In the genomic region with DNA sequence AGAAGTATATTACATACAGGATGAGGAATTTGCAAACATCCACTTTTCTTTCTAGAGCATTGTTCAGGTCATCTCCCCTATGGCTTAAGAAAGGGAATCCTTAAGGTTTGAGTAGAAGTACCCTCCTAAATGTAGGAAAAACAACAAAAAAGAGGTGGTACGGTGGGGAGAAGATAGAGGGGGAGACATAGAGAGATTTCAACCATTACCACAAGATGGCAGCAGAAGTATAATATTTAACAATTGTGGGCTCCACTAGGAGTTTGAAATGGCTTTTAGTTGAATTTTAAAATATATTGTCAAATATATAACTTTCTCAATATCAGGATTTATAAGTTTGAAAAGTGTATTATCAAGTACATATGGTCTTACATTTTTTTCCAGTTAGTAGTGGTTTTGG, we compare ENCODE assay signal across 8 cellular contexts.
DNase-seq lines count a peak whose midpoint lies in the region; ATAC-seq and TF ChIP-seq lines count a peak whose summit lies in the region.

No MANE protein-coding gene starts in this region.

- no peak overlapping the region for H3K4me3 Mint-ChIP-seq in activated T-cell treated with anti-CD3 and anti-CD28 coated beads, Interleukin-2, amount 50 U/mL, for 72 hours

- H3K27ac ChIP-seq in esophagus squamous epithelium (no peak overlapping the region), psoas muscle (no peak overlapping the region)

- no peak for TF ChIP-seq POLR2A in esophagus squamous epithelium (IDR thresholded peaks at IDR 0.05)

- DNase-seq in AG09309 (ENCODE audit: low read depth) (no peak), NCI-H460 (ENCODE audit: extremely low read depth, low read depth) (peak; percentile 31), esophagus squamous epithelium (lab: John Stamatoyannopoulos, UW) (no peak), psoas muscle (no peak), hepatic stellate cell (ENCODE audit: low spot score) (no peak)
- no peak for DNase-seq in activated T-cell treated with anti-CD3 and anti-CD28 coated beads, Interleukin-2, amount 50 U/mL, for 72 hours

- H3K36me3 Mint-ChIP-seq in activated T-cell treated with anti-CD3 and anti-CD28 coated beads, Interleukin-2, amount 50 U/mL, for 72 hours (ENCODE audit: insufficient read depth in 2 of 2) = no peaks in the 10 kb centered on the region

- H3K36me3 ChIP-seq in esophagus squamous epithelium (no peaks in the 10 kb centered on the region), psoas muscle (ENCODE audit: insufficient read depth in 1 of 2, low read depth in 1 of 2) (no peaks in the 10 kb centered on the region)

- peaks cover 0 to 2% (median 0%) of the 10 kb centered on the region in 3 donors for H3K4me1 ChIP-seq in esophagus squamous epithelium
- H3K4me1 ChIP-seq in psoas muscle = peaks cover 71% of the 10 kb centered on the region

- H3K4me1 Mint-ChIP-seq in activated T-cell treated with anti-CD3 and anti-CD28 coated beads, Interleukin-2, amount 50 U/mL, for 72 hours (ENCODE audit: low read depth) = no peaks in the 10 kb centered on the region

- no peaks in the 10 kb centered on the region for H3K27me3 ChIP-seq in esophagus squamous epithelium
- H3K27me3 ChIP-seq in psoas muscle (ENCODE audit: insufficient read depth in 3 of 3, low read length in 2 of 3) = no peaks in the 10 kb centered on the region

- H3K9me3 Mint-ChIP-seq in activated T-cell treated with anti-CD3 and anti-CD28 coated beads, Interleukin-2, amount 50 U/mL, for 72 hours = no peaks in the 10 kb centered on the region

- H3K9me3 ChIP-seq in esophagus squamous epithelium = no peaks in the 10 kb centered on the region
- no peaks in the 10 kb centered on the region for H3K9me3 ChIP-seq in psoas muscle

- ATAC-seq in GM18858 (IDR thresholded peaks at IDR 0.05; ENCODE audit: unreplicated experiment) = peak; percentile 70
- ATAC-seq in psoas muscle = peak in 3 of 4 donors; percentile 49 to 84 (median 71)
- no peak for ATAC-seq in activated T-cell treated with anti-CD3 and anti-CD28 coated beads, Interleukin-2, amount 50 U/mL, for 72 hours (replicated peaks in 1 of 2)
- no peak for ATAC-seq in GM18861 (IDR thresholded peaks at IDR 0.05; ENCODE audit: unreplicated experiment)

- no peak overlapping the region for H3K4me3 ChIP-seq in AG09309 (ENCODE audit: control insufficient read depth, low read depth, low read length)
- no peak overlapping the region for H3K4me3 ChIP-seq in esophagus squamous epithelium
- no peak overlapping the region for H3K4me3 ChIP-seq in psoas muscle

- intact Hi-C loops in esophagus squamous epithelium (cut with DNase I) = loop anchor here (10.0 kb wide), 1 partner anchor 1213 kb away; no protein-coding TSS in a partner anchor
- intact Hi-C loops in psoas muscle (cut with DNase I) = loop anchor here in 1 of 2 donors (5.0 kb wide), 1 partner anchor 46 kb away; no protein-coding TSS in a partner anchor

- 0 to 6% methylated on average over 1 of the region's 1 CpG for WGBS in esophagus squamous epithelium, 2 donors
- 2 to 4% (median 4%) methylated on average over 1 of the region's 1 CpG for WGBS in psoas muscle, 3 donors

- no peaks in the 10 kb centered on the region for H3K27me3 Mint-ChIP-seq in activated T-cell treated with anti-CD3 and anti-CD28 coated beads, Interleukin-2, amount 50 U/mL, for 72 hours (ENCODE audit: low read depth)

- TF ChIP-seq CTCF in AG09309 (IDR thresholded peaks at IDR 0.05; ENCODE audit: control insufficient read depth, insufficient read depth, low read depth, low read length, missing control alignments) (peak; percentile 56), esophagus squamous epithelium (IDR thresholded peaks at IDR 0.05) (peak; percentile 19 to 52 (median 34)), psoas muscle (IDR thresholded peaks at IDR 0.05) (peak; percentile 65)

- H3K27ac Mint-ChIP-seq in activated T-cell treated with anti-CD3 and anti-CD28 coated beads, Interleukin-2, amount 50 U/mL, for 72 hours = no peak overlapping the region

Comparison
In these comparisons a context has a peak if more than half of its experiments do, and no peak if none do; other contexts are left out.
1. ATAC-seq: peak in GM18858 (single experiment) and psoas muscle (3 of 4); none in activated T-cell treated with anti-CD3 and anti-CD28 coated beads, Interleukin-2, amount 50 U/mL, for 72 hours (0 of 2) and GM18861 (single experiment).
2. Peak in every context shown above with its lines, with median percentiles within 50 percentile points of each other: CTCF ChIP-seq.